24 cellular contexts compared by ENCODE assay signal in the genomic region with DNA sequence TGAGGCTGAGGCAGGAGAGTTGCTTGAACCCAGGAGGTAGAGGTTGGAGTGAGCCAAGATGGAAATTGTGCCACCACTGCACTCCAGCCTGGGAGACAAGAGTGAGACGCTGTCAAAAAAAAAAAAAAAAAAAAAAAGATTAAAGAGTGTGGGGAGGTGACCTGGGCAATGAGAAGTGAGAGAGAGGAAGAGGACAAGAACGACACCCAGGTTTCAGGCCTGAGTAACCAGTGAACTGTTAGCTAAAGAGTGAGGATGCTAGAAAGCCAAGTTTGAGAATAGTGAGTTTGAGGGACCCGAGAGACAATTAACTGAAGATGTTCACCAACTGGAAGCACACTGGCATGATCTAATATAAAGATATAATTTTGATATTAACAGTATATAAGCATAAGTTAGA.
DNase-seq lines count a peak whose midpoint lies in the region; ATAC-seq, FAIRE-seq and TF ChIP-seq lines count a peak whose summit lies in the region.
"Had no signal": no experiment of that assay in that cellular context is flagged by ENCODE, and none has a peak within 500 bp of the region (broad histone marks: within the 10 kb centered on the region; RNA-seq: fewer than 3 reads in every experiment).

No MANE protein-coding gene starts in this region.

- no peak for TF ChIP-seq EP300 in GM12878 (IDR thresholded peaks at IDR 0.05; ENCODE audit: borderline replicate concordance in 1 of 2, control insufficient read depth in 1 of 2, low read depth in 2 of 2, low read length in 2 of 2)
- TF ChIP-seq EP300 in stomach (IDR thresholded peaks at IDR 0.05): no peak

- no peaks in the 10 kb centered on the region for H3K36me3 ChIP-seq in GM12878 (ENCODE audit: control insufficient read depth in 2 of 2, insufficient read depth in 2 of 2, low read length in 1 of 2)
- H3K36me3 ChIP-seq in mesenchymal stem cell (ENCODE audit: control insufficient read depth in 1 of 2, insufficient read depth in 2 of 2, low read depth in 1 of 2, low read length in 2 of 2): no peaks in the 10 kb centered on the region
- H3K36me3 ChIP-seq in stomach: no peaks in the 10 kb centered on the region
- H3K36me3 ChIP-seq: HAP-1, SJCRH30 had no signal

- H2BK5ac ChIP-seq in mesenchymal stem cell (ENCODE audit: low read depth, low read length, poor library complexity, severe bottlenecking): no peak overlapping the region

- no peak overlapping the region for H2AK5ac ChIP-seq in mesenchymal stem cell (ENCODE audit: low read length, severe bottlenecking)

- H2BK120ac ChIP-seq in mesenchymal stem cell (ENCODE audit: low read depth, low read length): peak overlapping the region; percentile 94

- no peaks in the 10 kb centered on the region for H4K20me1 ChIP-seq in GM12878 (ENCODE audit: control insufficient read depth, insufficient read depth)

- intact Hi-C loops in GM12878 (cut with micrococcal nuclease; ENCODE audit: unreplicated experiment): no loop called here
- intact Hi-C loops in stomach (cut with DNase I; ENCODE audit: low total_unique reads): no loop called here

- POLR2A ChIA-PET in GM12878 (lab: Charles Lee): interaction anchor here (0.5 to 1.7 kb wide), 3 partner anchors 9 to 20 kb away, joined by 3 to 7 read pairs (median 4); no protein-coding TSS in a partner anchor

- peak overlapping the region; percentile 92 for H4K91ac ChIP-seq in mesenchymal stem cell (ENCODE audit: low read length)

- H3K27me3 ChIP-seq in GM12878 (replicated peaks in 1 of 2; ENCODE audit: control insufficient read depth in 2 of 2, insufficient read depth in 2 of 2, low read length in 1 of 2): no peaks in the 10 kb centered on the region
- no peaks in the 10 kb centered on the region for H3K27me3 ChIP-seq in mesenchymal stem cell (ENCODE audit: control insufficient read depth in 1 of 2, insufficient read depth in 1 of 2, low read length in 2 of 2)
- H3K27me3 ChIP-seq in stomach: no peaks in the 10 kb centered on the region
- H3K27me3 ChIP-seq: SJCRH30 had no signal

- no peak for TF ChIP-seq RAD21 in GM12878 (IDR thresholded peaks at IDR 0.05; ENCODE audit: insufficient read depth, low read depth, low read length)

- WGBS in GM12878 (ENCODE audit: insufficient coverage, insufficient replicate concordance, low lambda C conversion rate, missing lambda C conversion rate): 46% methylated on average over 2 of the region's 3 CpGs
- 100% methylated on average over 2 of the region's 3 CpGs for WGBS in mesenchymal stem cell
- WGBS in stomach, 5 donors: 90 to 95% (median 92%) methylated on average over 3 of the region's 3 CpGs

- peak overlapping the region; percentile 46 to 92 for H3K18ac ChIP-seq in mesenchymal stem cell (ENCODE audit: low read depth in 1 of 2, low read length in 2 of 2)

- H2BK15ac ChIP-seq in mesenchymal stem cell (ENCODE audit: low read depth, poor library complexity, severe bottlenecking): no peak overlapping the region

- H2AFZ ChIP-seq in GM12878 (ENCODE audit: control insufficient read depth, low read depth, low read length): no peak overlapping the region
- H2AFZ ChIP-seq in mesenchymal stem cell (ENCODE audit: low read depth, low read length): no peak overlapping the region
- H2AFZ ChIP-seq: PC-9 had no signal

- SMC1A ChIA-PET in GM12878 (lab: Charles Lee; ENCODE audit: uncharacterized antibody, unreplicated experiment): interaction anchor here (1.0 to 1.7 kb wide), 4 partner anchors 8 to 23 kb away, joined by 3 to 6 read pairs (median 4); no protein-coding TSS in a partner anchor

- TF ChIP-seq CTCF in GM12878 (IDR thresholded peaks at IDR 0.05 in 2 of 3, conservative IDR thresholded peaks at IDR 0.05 in 1 of 3; ENCODE audit: control insufficient read depth in 2 of 3, extremely low read depth in 1 of 3, insufficient read depth in 1 of 3, low read depth in 3 of 3, low read length in 3 of 3) (no peak), stomach (IDR thresholded peaks at IDR 0.05) (no peak)

- TF ChIP-seq POLR2A in GM12878 (IDR thresholded peaks at IDR 0.05; ENCODE audit: low read depth, low read length): no peak
- TF ChIP-seq POLR2A in stomach (IDR thresholded peaks at IDR 0.05): no peak

- no peak overlapping the region; the same call in 1 of the 2 replicates for H3K4me2 ChIP-seq in GM12878 (ENCODE audit: control insufficient read depth, insufficient read depth)
- H3K4me2 ChIP-seq in mesenchymal stem cell (ENCODE audit: low read length, poor library complexity, severe bottlenecking): no peak overlapping the region
- H3K4me2 ChIP-seq: A549, PC-9 had no signal

- FAIRE-seq in GM12878 (lab: Jason Lieb, UNC): no peak
- FAIRE-seq: A549, G401.6, GM12891 had no signal

- no peaks in the 10 kb centered on the region for H3K79me2 ChIP-seq in GM12878 (ENCODE audit: control insufficient read depth, insufficient read depth, low read length)

- H3K23ac ChIP-seq in mesenchymal stem cell (ENCODE audit: low read length in 2 of 2): no peak overlapping the region

- H3K4me3 ChIP-seq in GM12878 (no peak overlapping the region), mesenchymal stem cell (ENCODE audit: insufficient read depth in 1 of 2, low read depth in 1 of 2, low read length in 2 of 2) (no peak overlapping the region), stomach (no peak overlapping the region)
- H3K4me3 ChIP-seq: A549, HAP-1, PC-9, SJCRH30 had no signal

- in situ Hi-C loops in GM12878 (cut with MboI): no loop called here

- RAD21 ChIA-PET in GM12878 (lab: Charles Lee; ENCODE audit: unreplicated experiment): interaction anchor here (0.7 to 1.2 kb wide), 3 partner anchors 13 to 65 kb away, joined by 3 to 4 read pairs (median 3); no protein-coding TSS in a partner anchor

- H3K9me3 ChIP-seq in GM12878 (replicated peaks; ENCODE audit: control insufficient read depth, insufficient read depth, low read length) (no peaks in the 10 kb centered on the region), mesenchymal stem cell (ENCODE audit: control insufficient read depth, low read length) (no peaks in the 10 kb centered on the region), stomach (no peaks in the 10 kb centered on the region)
- H3K9me3 ChIP-seq: A549, Caco-2, HAP-1 had no signal

- H3K9ac ChIP-seq in GM12878 (ENCODE audit: control insufficient read depth, insufficient read depth, low read length) (no peak overlapping the region), mesenchymal stem cell (ENCODE audit: low read length) (no peak overlapping the region)

- H3K27ac ChIP-seq in GM12878 (ENCODE audit: control insufficient read depth, insufficient read depth) (no peak overlapping the region), mesenchymal stem cell (ENCODE audit: low read length, poor library complexity, severe bottlenecking) (no peak overlapping the region), stomach (peak overlapping the region in 4 of 5 donors; percentile 55 to 79 (median 72))
- H3K27ac ChIP-seq: A549, PC-9, SJCRH30 had no signal

- H4K8ac ChIP-seq in mesenchymal stem cell (ENCODE audit: low read length): peak overlapping the region; percentile 92

- BruUV-seq in GM12878 (replicated peaks; lab: Mats Ljungman, UMichigan): no TSS peak

- peak overlapping the region in 1 of 2 experiments; percentile 3 for H3K14ac ChIP-seq in mesenchymal stem cell (ENCODE audit: low read length in 2 of 2)

- H2BK12ac ChIP-seq in mesenchymal stem cell (ENCODE audit: low read length in 2 of 2): peak overlapping the region; percentile 45 to 66

- H3K4me1 ChIP-seq in GM12878 (ENCODE audit: control insufficient read depth, insufficient read depth, low read length) (no peaks in the 10 kb centered on the region), mesenchymal stem cell (ENCODE audit: control insufficient read depth, insufficient read depth, low read depth, low read length) (no peaks in the 10 kb centered on the region), stomach (peaks cover 6 to 30% (median 18%) of the 10 kb centered on the region in 4 donors)
- H3K4me1 ChIP-seq: A549 had no signal

- H3K4ac ChIP-seq in mesenchymal stem cell (ENCODE audit: low read depth in 1 of 2, low read length in 2 of 2): peak overlapping the region; percentile 64 to 80

- DNase-seq in GM12878 (ENCODE audit: low read depth, low spot score): no peak
- DNase-seq in mesenchymal stem cell: no peak
- no peak for DNase-seq in stomach
- DNase-seq in ecto neural progenitor cell (ENCODE audit: low spot score): no peak
- no peak for DNase-seq in T-helper 9 cell
- DNase-seq: C1 segment of cervical spinal cord; Caco-2; CD8-positive, alpha-beta T cell; GOT3; HFFc6; KG1; MM.1S; NCI-H2029 treated with DMSO at 0.1 percent for 48 hours; NCI-H526 treated with DMSO at 0.1 percent for 48 hours; PC-9; SJCRH30 had no signal

- no peaks in the 10 kb centered on the region for H3K79me1 ChIP-seq in mesenchymal stem cell (replicated peaks; ENCODE audit: low read length, poor library complexity, severe bottlenecking)

- peak; percentile 42 for ATAC-seq in GM21786 (IDR thresholded peaks at IDR 0.05; ENCODE audit: unreplicated experiment)
- ATAC-seq in GM12878: peak; percentile 72
- ATAC-seq in GM18858 (IDR thresholded peaks at IDR 0.05; ENCODE audit: unreplicated experiment): no peak
- ATAC-seq: A549; CD8-positive, alpha-beta T cell; Right ventricle myocardium inferior; SK-N-SH treated with all-trans-retinoic acid at 6 μM for 48 hours had no signal

- CTCF ChIA-PET in GM12878 (lab: Yijun Ruan, JAX): interaction anchor here (0.6 to 1.1 kb wide), 2 partner anchors 9 to 143 kb away, joined by 3 read pairs; no protein-coding TSS in a partner anchor

TF ChIP-seq in GM12878, 131 proteins besides CTCF, POLR2A, EP300 and RAD21 (continues in another document):
- TF ChIP-seq PAX8 (IDR thresholded peaks at IDR 0.05): no peak

Comparison
In these comparisons a context has a peak if more than half of its experiments do, and no peak if none do; other contexts are left out.
1. H3K27ac ChIP-seq: peak in stomach (4 of 5); none in GM12878 (single experiment) and mesenchymal stem cell (single experiment).